28 cellular contexts compared by ENCODE assay signal in genomic region chr2:241381872-241382271, GRCh38.
"Had no signal": no experiment of that assay in that cellular context is flagged by ENCODE, and none has a peak within 500 bp of the region (broad histone marks: within the 10 kb centered on the region; RNA-seq: fewer than 3 reads in every experiment).

No MANE protein-coding gene starts in this region.

- DNase-seq: activated CD4-positive, alpha-beta T cell treated with anti-CD3 and anti-CD28 coated beads for 4 hours; activated CD4-positive, alpha-beta T cell treated with anti-CD3 and anti-CD28 coated beads, Interleukin-2, amount 50 U/mL, for 48 hours; activated CD4-positive, CD25-positive, alpha-beta regulatory T cell; activated CD8-positive, alpha-beta memory T cell treated with anti-CD3 and anti-CD28 coated beads, Interleukin-2, amount 50 U/mL, for 48 hours; activated naive CD4-positive, alpha-beta T cell; activated T-cell treated with anti-CD3 and anti-CD28 coated beads, Interleukin-2, amount 50 U/mL, for 4 hours; adrenal gland; cerebellar nuclear complex; effector memory CD4-positive, alpha-beta T cell; glutamatergic neuron; hippocampal formation; left ventricle myocardium superior; mammary epithelial cell; naive thymus-derived CD8-positive, alpha-beta T cell; sigmoid colon; stimulated activated CD4-positive, alpha-beta T cell treated with anti-CD3 and anti-CD28 coated beads, Interleukin-15, amount 100 ng/mL, for 24 hours; stimulated activated CD8-positive, alpha-beta memory T cell treated with anti-CD3 and anti-CD28 coated beads, Interleukin-4, amount 100 ng/mL, for 48 hours; stimulated activated naive CD4-positive, alpha-beta T cell; T-cell; upper lobe of right lung had no signal

- H3K27me3 ChIP-seq: adrenal gland, breast epithelium, neutrophil, sigmoid colon, upper lobe of right lung had no signal

- H3K4me3 ChIP-seq: adrenal gland, breast epithelium, sigmoid colon, SK-N-MC, smooth muscle cell, upper lobe of right lung had no signal

- H3K27ac ChIP-seq: adrenal gland, neutrophil, sigmoid colon, SK-N-MC, upper lobe of right lung had no signal

- H3K4me2 ChIP-seq: smooth muscle cell had no signal

- H3K9me3 ChIP-seq: adrenal gland, breast epithelium, neutrophil, sigmoid colon, upper lobe of right lung had no signal

- FAIRE-seq: astrocyte, frontal cortex, islet of Langerhans had no signal

- ATAC-seq: activated T-cell treated with anti-CD3 and anti-CD28 coated beads, Interleukin-2, amount 50 U/mL, for 4 hours; esophagus mucosa; left ventricle myocardium superior; naive thymus-derived CD8-positive, alpha-beta T cell; T-cell had no signal

- H3K36me3 ChIP-seq: adrenal gland, breast epithelium, neutrophil, sigmoid colon had no signal
